Comparison of ENCODE assay signal across 20 cellular contexts in the genomic region with DNA sequence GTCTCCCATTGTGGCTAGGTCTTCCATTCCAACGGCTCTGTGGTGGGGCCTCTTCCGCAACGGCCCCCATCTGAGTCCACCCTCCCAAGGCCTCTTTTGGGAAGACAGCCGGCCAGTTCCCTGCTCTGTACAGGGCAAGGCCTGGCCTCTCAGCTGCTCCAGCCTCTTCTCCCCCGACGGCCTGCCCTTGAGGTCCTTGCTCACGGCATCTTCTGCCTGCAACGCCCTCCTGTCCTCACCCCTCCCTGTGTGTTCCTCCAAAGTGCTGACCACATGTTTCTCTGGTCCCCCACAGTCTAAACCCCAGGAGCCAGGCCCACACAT. TPM values are rescaled to one million over a fixed set of nuclear protein-coding genes. Genes with fewer than 3 reads are reported as not detected.
A peak's percentile ranks its signal among the peaks of the same experiment; 100 is the strongest.
DNase-seq lines count a peak whose midpoint lies in the region; ATAC-seq and TF ChIP-seq lines count a peak whose summit lies in the region.
"Had no signal": no experiment of that assay in that cellular context is flagged by ENCODE, and none has a peak within 500 bp of the region (broad histone marks: within the 10 kb centered on the region; RNA-seq: fewer than 3 reads in every experiment).

No MANE protein-coding gene starts in this region.

- H3K27me3 ChIP-seq in AG04450 (ENCODE audit: control insufficient read depth, insufficient read depth, low read length) (no peaks in the 10 kb centered on the region), esophagus (ENCODE audit: control insufficient read depth in 1 of 2, insufficient read depth in 2 of 2, low read length in 2 of 2) (no peaks in the 10 kb centered on the region), osteoblast (ENCODE audit: insufficient read depth, low read length) (no peaks in the 10 kb centered on the region)
- H3K27me3 ChIP-seq: pancreas, upper lobe of left lung had no signal

- peaks cover 27% of the 10 kb centered on the region for H3K79me2 ChIP-seq in osteoblast (ENCODE audit: insufficient read depth, low read length)

- ATAC-seq in HG03460 (IDR thresholded peaks at IDR 0.05; ENCODE audit: unreplicated experiment) (no peak), HG03571 (IDR thresholded peaks at IDR 0.05; ENCODE audit: unreplicated experiment) (no peak)
- ATAC-seq: left lobe of liver, pancreas, T-cell had no signal

- H3K4me3 ChIP-seq in AG04450 (ENCODE audit: low read depth, low read length) (no peak overlapping the region), esophagus (ENCODE audit: low read depth in 1 of 2, low read length in 2 of 2) (no peak overlapping the region), osteoblast (ENCODE audit: insufficient read depth, low read length) (no peak overlapping the region)
- H3K4me3 ChIP-seq: coronary artery, pancreas, upper lobe of left lung had no signal

- H3K27ac ChIP-seq in AG04450 (ENCODE audit: low read depth, low read length) (peak overlapping the region; percentile 99), esophagus (ENCODE audit: low read depth in 2 of 2, low read length in 1 of 2) (peak overlapping the region; percentile 45 to 46), osteoblast (ENCODE audit: low read depth, low read length) (peak overlapping the region; percentile 97)
- H3K27ac ChIP-seq: pancreas had no signal

- DNase-seq in AG04450 (ENCODE audit: low read depth, low spot score) (no peak), M059J (ENCODE audit: low read depth) (peak; percentile 40), osteoblast (ENCODE audit: insufficient read length, low spot score, missing footprints) (no peak), ureter (ENCODE audit: low spot score) (no peak), EL (no peak)
- DNase-seq: ACHN; activated CD4-positive, alpha-beta T cell treated with anti-CD3 and anti-CD28 coated beads, Interleukin-2, amount 50 U/mL, for 4 hours; activated naive CD4-positive, alpha-beta T cell treated with anti-CD3 and anti-CD28 coated beads, Interleukin-2, amount 10 ng/mL, durations not matched to agents 7 days and 5 days; CD8-positive, alpha-beta memory T cell; DND-41; NCI-H187 treated with DMSO at 0.1 percent for 48 hours; NCI-H345; T-cell; upper lobe of left lung had no signal

- no peak overlapping the region for H2AFZ ChIP-seq in osteoblast (ENCODE audit: low read length)

- CTCF ChIA-PET in AG04450 (lab: Charles Lee) = no interaction called here

- H3K4me1 ChIP-seq in esophagus (ENCODE audit: control insufficient read depth in 2 of 2, insufficient read depth in 2 of 2, low read length in 1 of 2) (peaks cover 18 to 76% of the 10 kb centered on the region in 2 donors), osteoblast (ENCODE audit: insufficient read depth, low read length) (peaks cover 43% of the 10 kb centered on the region)

- H3K36me3 ChIP-seq in esophagus (ENCODE audit: control insufficient read depth in 2 of 2, insufficient read depth in 2 of 2, low read length in 1 of 2) (peaks cover 0 to 5% of the 10 kb centered on the region in 2 donors), osteoblast (ENCODE audit: insufficient read depth, low read length) (no peaks in the 10 kb centered on the region)
- H3K36me3 ChIP-seq: pancreas, upper lobe of left lung had no signal

- 66 to 79% methylated on average over 8 of the region's 8 CpGs for whole genome bisulfite sequencing in esophagus, 2 donors

- peaks cover 7% of the 10 kb centered on the region for H4K20me1 ChIP-seq in osteoblast (ENCODE audit: insufficient read depth, low read length)

- TF ChIP-seq CTCF in AG04450 (IDR thresholded peaks at IDR 0.05; ENCODE audit: low read depth, low read length) (no peak), osteoblast (IDR thresholded peaks at IDR 0.05; ENCODE audit: extremely low read depth, low read depth, low read length) (no peak)

- H3K9me3 ChIP-seq in AG04450 (ENCODE audit: control insufficient read depth, insufficient read depth, low read length) (peaks cover 3% of the 10 kb centered on the region; the same call in 1 of the 2 replicates), esophagus (ENCODE audit: control insufficient read depth in 2 of 2, insufficient read depth in 1 of 2, low read depth in 1 of 2, low read length in 1 of 2) (no peaks in the 10 kb centered on the region), osteoblast (ENCODE audit: low read depth, low read length) (no peaks in the 10 kb centered on the region)
- H3K9me3 ChIP-seq: pancreas, upper lobe of left lung had no signal

- POLR2A ChIA-PET in AG04450 (lab: Yijun Ruan, JAX) = interaction anchor here (0.7 kb wide), 1 partner anchor 15 kb away, joined by 3 read pairs; no protein-coding TSS in a partner anchor

- H3K4me2 ChIP-seq in osteoblast (ENCODE audit: insufficient read depth, low read length) = no peak overlapping the region

RNA-seq across cellular contexts. Expression of a gene that starts 16.0 kb away (rescaled TPM):
- polyA plus RNA-seq in AG04450 (2011; rRNA removed) (22.4 and 34.1 TPM in 2 replicates), esophagus (10 to 100 TPM; 23.1 to 29.9 TPM)
- polyA minus RNA-seq in AG04450 (2011; rRNA and poly(A)+ RNA removed) = 31.3 and 39.9 TPM in 2 replicates
- 11.9 and 17.6 TPM in 2 replicates for total RNA-seq in M059J (2014; rRNA removed; shearing (Covaris generic))
- total RNA-seq in osteoblast (16.5 and 18.8 TPM in 2 replicates), ureter (56.0 TPM)

Comparison
In these comparisons a context has a peak if more than half of its experiments do, and no peak if none do; other contexts are left out.
1. H3K27ac ChIP-seq: peak in every context shown above with its lines; median percentile 99 in AG04450; 97 in osteoblast; 46 in esophagus.